ENCODE assay signal across 8 cellular contexts in the genomic region with DNA sequence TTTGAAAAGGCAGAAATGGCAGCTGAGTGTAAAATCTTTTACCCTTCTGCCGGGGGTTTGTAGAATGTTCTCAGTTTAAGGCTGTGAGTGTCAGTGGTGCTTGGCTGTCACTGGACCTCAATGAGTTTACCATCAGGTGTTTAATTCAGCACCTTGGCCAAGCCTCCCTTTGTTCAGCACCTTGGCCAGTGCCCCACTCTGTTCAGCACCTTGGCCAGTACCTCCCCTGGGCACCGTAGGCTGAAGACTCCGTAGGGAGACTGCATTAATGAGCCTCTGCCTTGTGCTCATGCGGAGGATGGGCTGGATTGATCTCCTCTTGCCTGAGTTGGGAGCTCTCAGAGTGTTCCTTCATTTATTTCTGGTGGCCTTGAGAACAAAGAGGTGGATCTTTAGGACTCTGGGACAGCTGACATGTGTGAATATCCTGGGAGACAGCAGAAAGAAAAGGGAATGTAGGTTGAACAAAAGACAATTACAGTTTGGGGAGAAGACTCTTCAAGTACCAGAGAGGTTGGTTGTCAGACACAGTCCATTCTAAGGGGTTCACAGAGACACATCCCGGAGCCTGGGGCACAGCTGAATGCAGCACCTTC. TPM values are rescaled to one million over a fixed set of nuclear protein-coding genes. Genes with fewer than 3 reads are reported as not detected.
DNase-seq lines count a peak whose midpoint lies in the region; ATAC-seq, FAIRE-seq and TF ChIP-seq lines count a peak whose summit lies in the region.

No MANE protein-coding gene starts in this region.

- H3K4me3 Mint-ChIP-seq in activated CD8-positive, alpha-beta memory T cell treated with anti-CD3 and anti-CD28 coated beads, Interleukin-2, amount 10 ng/mL, durations not matched to agents 7 days and 5 days, result no peak overlapping the region

- no peak for TF ChIP-seq CTCF in fibroblast of the aortic adventitia (IDR thresholded peaks at IDR 0.05; ENCODE audit: insufficient read depth, low read length)

- H3K27me3 Mint-ChIP-seq in activated CD8-positive, alpha-beta memory T cell treated with anti-CD3 and anti-CD28 coated beads, Interleukin-2, amount 10 ng/mL, durations not matched to agents 7 days and 5 days, result peaks cover 4% of the 10 kb centered on the region

- WGBS in small intestine, 3 donors, result 21 to 33% (median 31%) methylated on average over 5 of the region's 5 CpGs

- H3K4me3 ChIP-seq in fibroblast of the aortic adventitia (ENCODE audit: low read depth, low read length) (no peak overlapping the region), small intestine (ENCODE audit: low read depth in 1 of 2, low read length in 2 of 2) (no peak overlapping the region)

- H3K36me3 ChIP-seq in small intestine (ENCODE audit: control insufficient read depth in 2 of 2, insufficient read depth in 2 of 2, low read length in 2 of 2), result no peaks in the 10 kb centered on the region

- peak; percentile 81 for ATAC-seq in activated CD8-positive, alpha-beta memory T cell treated with anti-CD3 and anti-CD28 coated beads, Interleukin-2, amount 10 ng/mL, durations not matched to agents 7 days and 5 days
- ATAC-seq in GM18517 (IDR thresholded peaks at IDR 0.05; ENCODE audit: unreplicated experiment) (no peak), GM18498 (IDR thresholded peaks at IDR 0.05; ENCODE audit: unreplicated experiment) (no peak)

- no peaks in the 10 kb centered on the region for H3K9me3 Mint-ChIP-seq in activated CD8-positive, alpha-beta memory T cell treated with anti-CD3 and anti-CD28 coated beads, Interleukin-2, amount 10 ng/mL, durations not matched to agents 7 days and 5 days (ENCODE audit: low read depth)

- H3K36me3 Mint-ChIP-seq in activated CD8-positive, alpha-beta memory T cell treated with anti-CD3 and anti-CD28 coated beads, Interleukin-2, amount 10 ng/mL, durations not matched to agents 7 days and 5 days, result no peaks in the 10 kb centered on the region

- H3K27ac ChIP-seq in small intestine (ENCODE audit: low read depth in 1 of 2, low read length in 1 of 2), result no peak overlapping the region

- no peaks in the 10 kb centered on the region for H3K9me3 ChIP-seq in small intestine (ENCODE audit: control insufficient read depth, low read depth)

- H3K4me1 ChIP-seq in small intestine (ENCODE audit: control insufficient read depth in 2 of 2, insufficient read depth in 1 of 2, low read depth in 1 of 2, low read length in 1 of 2), result no peaks in the 10 kb centered on the region

- no peak for FAIRE-seq in small intestine (lab: Jason Lieb, UNC)

- H3K27ac Mint-ChIP-seq in activated CD8-positive, alpha-beta memory T cell treated with anti-CD3 and anti-CD28 coated beads, Interleukin-2, amount 10 ng/mL, durations not matched to agents 7 days and 5 days, result no peak overlapping the region

- DNase-seq in DMS53 (lab: John Stamatoyannopoulos, UW) (peak; percentile 17), LHCN-M2 (ENCODE audit: low read depth) (peak; percentile 52), fibroblast of the aortic adventitia (ENCODE audit: low read depth) (peak; percentile 53), small intestine (peak; percentile 34), NCI-H128 (lab: John Stamatoyannopoulos, UW; ENCODE audit: unreplicated experiment) (no peak)
- peak; percentile 74 for DNase-seq in activated CD8-positive, alpha-beta memory T cell treated with anti-CD3 and anti-CD28 coated beads, Interleukin-2, amount 10 ng/mL, durations not matched to agents 7 days and 5 days

- CTCF ChIA-PET in activated CD8-positive, alpha-beta memory T cell treated with anti-CD3 and anti-CD28 coated beads, Interleukin-2, amount 10 ng/mL, durations not matched to agents 7 days and 5 days (lab: Charles Lee), result no interaction called here

- no peaks in the 10 kb centered on the region for H3K27me3 ChIP-seq in small intestine (ENCODE audit: control insufficient read depth in 2 of 2, insufficient read depth in 2 of 2, low read length in 2 of 2)

- no peaks in the 10 kb centered on the region for H3K4me1 Mint-ChIP-seq in activated CD8-positive, alpha-beta memory T cell treated with anti-CD3 and anti-CD28 coated beads, Interleukin-2, amount 10 ng/mL, durations not matched to agents 7 days and 5 days

RNA-seq across cellular contexts. Expression of a gene that starts 1.6 kb away (rescaled TPM):
- total RNA-seq in LHCN-M2 (2014; rRNA removed), result not detected in 2 replicates
- polyA plus RNA-seq in LHCN-M2 (2012), result not detected
- not detected for total RNA-seq in activated CD8-positive, alpha-beta memory T cell treated with anti-CD3 and anti-CD28 coated beads, Interleukin-2, amount 10 ng/mL, durations not matched to agents 7 days and 5 days
- total RNA-seq in fibroblast of the aortic adventitia (ENCODE audit: low replicate concordance), result not detected in 2 replicates
- polyA plus RNA-seq in small intestine, result not detected

RNA-seq across cellular contexts. Expression of a gene that starts 32.6 kb away (rescaled TPM):
- total RNA-seq in LHCN-M2 (2014; rRNA removed) (38.1 and 48.2 TPM in 2 replicates), fibroblast of the aortic adventitia (ENCODE audit: low replicate concordance) (3.1 and 4.3 TPM in 2 replicates)
- 52.4 TPM for polyA plus RNA-seq in LHCN-M2 (2012)
- 10 to 100 TPM; 15.3 to 17.7 TPM for total RNA-seq in activated CD8-positive, alpha-beta memory T cell treated with anti-CD3 and anti-CD28 coated beads, Interleukin-2, amount 10 ng/mL, durations not matched to agents 7 days and 5 days
- polyA plus RNA-seq in small intestine, result 1 to 10 TPM in 1 of 3 donors, not detected in 2; 5.7 TPM

RNA-seq across cellular contexts. Expression of a gene that starts 42.0 kb away (rescaled TPM):
- total RNA-seq in LHCN-M2 (2014; rRNA removed) (13.4 and 16.9 TPM in 2 replicates), fibroblast of the aortic adventitia (ENCODE audit: low replicate concordance) (5.9 and 7.8 TPM in 2 replicates)
- polyA plus RNA-seq in LHCN-M2 (2012), result 6.6 TPM
- total RNA-seq in activated CD8-positive, alpha-beta memory T cell treated with anti-CD3 and anti-CD28 coated beads, Interleukin-2, amount 10 ng/mL, durations not matched to agents 7 days and 5 days, result 10 to 100 TPM in 1 of 2 experiments, 1 to 10 TPM in 1; 9.5 to 11.8 TPM
- polyA plus RNA-seq in small intestine, result 1 to 10 TPM; 2.7 to 5.6 (median 4.0) TPM
